In the genomic region with DNA sequence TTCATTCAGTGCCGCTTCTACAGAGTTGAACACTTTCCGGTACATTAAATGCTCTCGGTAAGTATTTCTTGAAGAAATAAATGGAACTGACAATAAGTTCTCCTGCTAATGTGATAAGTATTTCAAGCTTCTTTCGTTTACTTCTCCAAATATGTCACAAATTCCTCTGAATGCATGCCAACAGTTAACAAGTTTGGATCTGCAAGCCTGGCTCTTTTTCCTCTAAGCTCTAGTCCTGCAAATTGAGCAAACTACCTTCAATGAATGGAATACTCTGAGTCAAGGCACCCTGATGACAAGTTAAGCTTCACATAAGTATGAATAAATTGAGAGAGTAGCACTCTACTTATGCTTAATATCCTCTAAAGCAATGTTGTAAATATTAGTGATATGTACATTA, we compare ENCODE assay signal across 1 cellular context.
TF ChIP-seq lines count a peak whose summit lies in the region.

No MANE protein-coding gene starts in this region.

TF ChIP-seq in GM23338, 12 proteins besides CTCF, POLR2A, EP300 and RAD21:
- TF ChIP-seq POLR2AphosphoS5 (IDR thresholded peaks at IDR 0.05; ENCODE audit: low read depth): no peak
- TF ChIP-seq, protein P1, sequence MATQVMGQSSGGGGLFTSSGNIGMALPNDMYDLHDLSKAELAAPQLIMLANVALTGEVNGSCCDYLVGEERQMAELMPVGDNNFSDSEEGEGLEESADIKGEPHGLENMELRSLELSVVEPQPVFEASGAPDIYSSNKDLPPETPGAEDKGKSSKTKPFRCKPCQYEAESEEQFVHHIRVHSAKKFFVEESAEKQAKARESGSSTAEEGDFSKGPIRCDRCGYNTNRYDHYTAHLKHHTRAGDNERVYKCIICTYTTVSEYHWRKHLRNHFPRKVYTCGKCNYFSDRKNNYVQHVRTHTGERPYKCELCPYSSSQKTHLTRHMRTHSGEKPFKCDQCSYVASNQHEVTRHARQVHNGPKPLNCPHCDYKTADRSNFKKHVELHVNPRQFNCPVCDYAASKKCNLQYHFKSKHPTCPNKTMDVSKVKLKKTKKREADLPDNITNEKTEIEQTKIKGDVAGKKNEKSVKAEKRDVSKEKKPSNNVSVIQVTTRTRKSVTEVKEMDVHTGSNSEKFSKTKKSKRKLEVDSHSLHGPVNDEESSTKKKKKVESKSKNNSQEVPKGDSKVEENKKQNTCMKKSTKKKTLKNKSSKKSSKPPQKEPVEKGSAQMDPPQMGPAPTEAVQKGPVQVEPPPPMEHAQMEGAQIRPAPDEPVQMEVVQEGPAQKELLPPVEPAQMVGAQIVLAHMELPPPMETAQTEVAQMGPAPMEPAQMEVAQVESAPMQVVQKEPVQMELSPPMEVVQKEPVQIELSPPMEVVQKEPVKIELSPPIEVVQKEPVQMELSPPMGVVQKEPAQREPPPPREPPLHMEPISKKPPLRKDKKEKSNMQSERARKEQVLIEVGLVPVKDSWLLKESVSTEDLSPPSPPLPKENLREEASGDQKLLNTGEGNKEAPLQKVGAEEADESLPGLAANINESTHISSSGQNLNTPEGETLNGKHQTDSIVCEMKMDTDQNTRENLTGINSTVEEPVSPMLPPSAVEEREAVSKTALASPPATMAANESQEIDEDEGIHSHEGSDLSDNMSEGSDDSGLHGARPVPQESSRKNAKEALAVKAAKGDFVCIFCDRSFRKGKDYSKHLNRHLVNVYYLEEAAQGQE (IDR thresholded peaks at IDR 0.05; ENCODE audit: unreplicated experiment): no peak
- TF ChIP-seq, protein P2, sequence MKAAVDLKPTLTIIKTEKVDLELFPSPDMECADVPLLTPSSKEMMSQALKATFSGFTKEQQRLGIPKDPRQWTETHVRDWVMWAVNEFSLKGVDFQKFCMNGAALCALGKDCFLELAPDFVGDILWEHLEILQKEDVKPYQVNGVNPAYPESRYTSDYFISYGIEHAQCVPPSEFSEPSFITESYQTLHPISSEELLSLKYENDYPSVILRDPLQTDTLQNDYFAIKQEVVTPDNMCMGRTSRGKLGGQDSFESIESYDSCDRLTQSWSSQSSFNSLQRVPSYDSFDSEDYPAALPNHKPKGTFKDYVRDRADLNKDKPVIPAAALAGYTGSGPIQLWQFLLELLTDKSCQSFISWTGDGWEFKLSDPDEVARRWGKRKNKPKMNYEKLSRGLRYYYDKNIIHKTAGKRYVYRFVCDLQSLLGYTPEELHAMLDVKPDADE (IDR thresholded peaks at IDR 0.05): no peak
- no peak for TF ChIP-seq EZH2phosphoT487 (IDR thresholded peaks at IDR 0.05; ENCODE audit: unreplicated experiment)
- TF ChIP-seq EZH2 (IDR thresholded peaks at IDR 0.05; ENCODE audit: low read depth, unreplicated experiment): no peak
- TF ChIP-seq, protein P3, sequence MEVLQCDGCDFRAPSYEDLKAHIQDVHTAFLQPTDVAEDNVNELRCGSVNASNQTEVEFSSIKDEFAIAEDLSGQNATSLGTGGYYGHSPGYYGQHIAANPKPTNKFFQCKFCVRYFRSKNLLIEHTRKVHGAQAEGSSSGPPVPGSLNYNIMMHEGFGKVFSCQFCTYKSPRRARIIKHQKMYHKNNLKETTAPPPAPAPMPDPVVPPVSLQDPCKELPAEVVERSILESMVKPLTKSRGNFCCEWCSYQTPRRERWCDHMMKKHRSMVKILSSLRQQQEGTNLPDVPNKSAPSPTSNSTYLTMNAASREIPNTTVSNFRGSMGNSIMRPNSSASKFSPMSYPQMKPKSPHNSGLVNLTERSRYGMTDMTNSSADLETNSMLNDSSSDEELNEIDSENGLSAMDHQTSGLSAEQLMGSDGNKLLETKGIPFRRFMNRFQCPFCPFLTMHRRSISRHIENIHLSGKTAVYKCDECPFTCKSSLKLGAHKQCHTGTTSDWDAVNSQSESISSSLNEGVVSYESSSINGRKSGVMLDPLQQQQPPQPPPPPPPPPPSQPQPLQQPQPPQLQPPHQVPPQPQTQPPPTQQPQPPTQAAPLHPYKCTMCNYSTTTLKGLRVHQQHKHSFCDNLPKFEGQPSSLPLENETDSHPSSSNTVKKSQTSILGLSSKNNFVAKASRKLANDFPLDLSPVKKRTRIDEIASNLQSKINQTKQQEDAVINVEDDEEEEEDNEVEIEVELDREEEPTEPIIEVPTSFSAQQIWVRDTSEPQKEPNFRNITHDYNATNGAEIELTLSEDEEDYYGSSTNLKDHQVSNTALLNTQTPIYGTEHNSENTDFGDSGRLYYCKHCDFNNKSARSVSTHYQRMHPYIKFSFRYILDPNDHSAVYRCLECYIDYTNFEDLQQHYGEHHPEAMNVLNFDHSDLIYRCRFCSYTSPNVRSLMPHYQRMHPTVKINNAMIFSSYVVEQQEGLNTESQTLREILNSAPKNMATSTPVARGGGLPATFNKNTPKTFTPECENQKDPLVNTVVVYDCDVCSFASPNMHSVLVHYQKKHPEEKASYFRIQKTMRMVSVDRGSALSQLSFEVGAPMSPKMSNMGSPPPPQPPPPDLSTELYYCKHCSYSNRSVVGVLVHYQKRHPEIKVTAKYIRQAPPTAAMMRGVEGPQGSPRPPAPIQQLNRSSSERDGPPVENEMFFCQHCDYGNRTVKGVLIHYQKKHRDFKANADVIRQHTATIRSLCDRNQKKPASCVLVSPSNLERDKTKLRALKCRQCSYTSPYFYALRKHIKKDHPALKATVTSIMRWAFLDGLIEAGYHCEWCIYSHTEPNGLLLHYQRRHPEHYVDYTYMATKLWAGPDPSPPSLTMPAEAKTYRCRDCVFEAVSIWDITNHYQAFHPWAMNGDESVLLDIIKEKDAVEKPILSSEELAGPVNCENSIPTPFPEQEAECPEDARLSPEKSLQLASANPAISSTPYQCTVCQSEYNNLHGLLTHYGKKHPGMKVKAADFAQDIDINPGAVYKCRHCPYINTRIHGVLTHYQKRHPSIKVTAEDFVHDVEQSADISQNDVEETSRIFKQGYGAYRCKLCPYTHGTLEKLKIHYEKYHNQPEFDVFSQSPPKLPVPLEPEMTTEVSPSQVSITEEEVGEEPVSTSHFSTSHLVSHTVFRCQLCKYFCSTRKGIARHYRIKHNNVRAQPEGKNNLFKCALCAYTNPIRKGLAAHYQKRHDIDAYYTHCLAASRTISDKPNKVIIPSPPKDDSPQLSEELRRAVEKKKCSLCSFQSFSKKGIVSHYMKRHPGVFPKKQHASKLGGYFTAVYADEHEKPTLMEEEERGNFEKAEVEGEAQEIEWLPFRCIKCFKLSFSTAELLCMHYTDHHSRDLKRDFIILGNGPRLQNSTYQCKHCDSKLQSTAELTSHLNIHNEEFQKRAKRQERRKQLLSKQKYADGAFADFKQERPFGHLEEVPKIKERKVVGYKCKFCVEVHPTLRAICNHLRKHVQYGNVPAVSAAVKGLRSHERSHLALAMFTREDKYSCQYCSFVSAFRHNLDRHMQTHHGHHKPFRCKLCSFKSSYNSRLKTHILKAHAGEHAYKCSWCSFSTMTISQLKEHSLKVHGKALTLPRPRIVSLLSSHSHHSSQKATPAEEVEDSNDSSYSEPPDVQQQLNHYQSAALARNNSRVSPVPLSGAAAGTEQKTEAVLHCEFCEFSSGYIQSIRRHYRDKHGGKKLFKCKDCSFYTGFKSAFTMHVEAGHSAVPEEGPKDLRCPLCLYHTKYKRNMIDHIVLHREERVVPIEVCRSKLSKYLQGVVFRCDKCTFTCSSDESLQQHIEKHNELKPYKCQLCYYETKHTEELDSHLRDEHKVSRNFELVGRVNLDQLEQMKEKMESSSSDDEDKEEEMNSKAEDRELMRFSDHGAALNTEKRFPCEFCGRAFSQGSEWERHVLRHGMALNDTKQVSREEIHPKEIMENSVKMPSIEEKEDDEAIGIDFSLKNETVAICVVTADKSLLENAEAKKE (CRISPR knock-in tag; IDR thresholded peaks at IDR 0.05): no peak
- TF ChIP-seq JUNB (IDR thresholded peaks at IDR 0.05; ENCODE audit: unreplicated experiment): no peak
- TF ChIP-seq CREB1 (CRISPR knock-in tag; IDR thresholded peaks at IDR 0.05; ENCODE audit: low read depth): no peak
- TF ChIP-seq STAT1 (IDR thresholded peaks at IDR 0.05; ENCODE audit: unreplicated experiment): no peak
- no peak for TF ChIP-seq NANOG (IDR thresholded peaks at IDR 0.05; ENCODE audit: borderline replicate concordance)
- no peak for TF ChIP-seq ZNF114 (CRISPR knock-in tag; IDR thresholded peaks at IDR 0.05)
- TF ChIP-seq ZNF331 (CRISPR knock-in tag; IDR thresholded peaks at IDR 0.05; ENCODE audit: low read depth): no peak
